In genomic region chr6:82017316-82017715, GRCh38 we compare ENCODE assay signal across 10 cellular contexts.
A peak's percentile ranks its signal among the peaks of the same experiment; 100 is the strongest.
DNase-seq lines count a peak whose midpoint lies in the region; ATAC-seq lines count a peak whose summit lies in the region.
"Had no signal": no experiment of that assay in that cellular context is flagged by ENCODE, and none has a peak within 500 bp of the region (broad histone marks: within the 10 kb centered on the region; RNA-seq: fewer than 3 reads in every experiment).

No MANE protein-coding gene starts in this region.

- H3K9me3 Mint-ChIP-seq in activated naive CD4-positive, alpha-beta T cell treated with anti-CD3 and anti-CD28 coated beads, Interleukin-2, amount 50 U/mL, for 72 hours: no peaks in the 10 kb centered on the region

- no peak overlapping the region for H3K27ac Mint-ChIP-seq in activated naive CD4-positive, alpha-beta T cell treated with anti-CD3 and anti-CD28 coated beads, Interleukin-2, amount 50 U/mL, for 72 hours

- H3K27ac ChIP-seq in epithelial cell of prostate: peak overlapping the region; percentile 7

- ATAC-seq in HG02678 (IDR thresholded peaks at IDR 0.05; ENCODE audit: unreplicated experiment) (no peak), GM18858 (IDR thresholded peaks at IDR 0.05; ENCODE audit: unreplicated experiment) (no peak)
- ATAC-seq in activated naive CD4-positive, alpha-beta T cell treated with anti-CD3 and anti-CD28 coated beads, Interleukin-2, amount 50 U/mL, for 72 hours: no peak

- peak; percentile 79 for DNase-seq in DMS 273 (lab: John Stamatoyannopoulos, UW; ENCODE audit: unreplicated experiment)
- peak; percentile 36 for DNase-seq in NCI-H2196 treated with DMSO at 0.1 percent for 48 hours (lab: John Stamatoyannopoulos, UW; ENCODE audit: unreplicated experiment)
- DNase-seq in epithelial cell of prostate (ENCODE audit: low read depth, low spot score): no peak
- DNase-seq in myocyte (ENCODE audit: low read depth): peak; percentile 78
- no peak for DNase-seq in activated naive CD4-positive, alpha-beta T cell treated with Interleukin-2 at 50 U/mL for 16 hours
- DNase-seq in activated naive CD4-positive, alpha-beta T cell treated with anti-CD3 and anti-CD28 coated beads, Interleukin-2, amount 50 U/mL, for 72 hours (ENCODE audit: low spot score in 2 of 2): no peak
- DNase-seq: GF-D8, T-helper 9 cell had no signal

- H3K36me3 Mint-ChIP-seq in activated naive CD4-positive, alpha-beta T cell treated with anti-CD3 and anti-CD28 coated beads, Interleukin-2, amount 50 U/mL, for 72 hours: no peaks in the 10 kb centered on the region

Comparison
In these comparisons a context has a peak if more than half of its experiments do, and no peak if none do; other contexts are left out.
1. DNase-seq: peak in DMS 273 (single experiment), NCI-H2196 treated with DMSO at 0.1 percent for 48 hours (single experiment) and myocyte (single experiment); none in epithelial cell of prostate (single experiment), activated naive CD4-positive, alpha-beta T cell treated with Interleukin-2 at 50 U/mL for 16 hours (single experiment) and activated naive CD4-positive, alpha-beta T cell treated with anti-CD3 and anti-CD28 coated beads, Interleukin-2, amount 50 U/mL, for 72 hours (0 of 2).